In genomic region chr17:49789278-49789578, GRCh38 we compare ENCODE assay signal across 8 cellular contexts. TPM values are rescaled to one million over a fixed set of nuclear protein-coding genes. Genes with fewer than 3 reads are reported as not detected.
DNase-seq lines count a peak whose midpoint lies in the region; ATAC-seq and TF ChIP-seq lines count a peak whose summit lies in the region.

No MANE protein-coding gene starts in this region.

- peak overlapping the region; percentile 78 for H3K4me2 ChIP-seq in mesenchymal stem cell (ENCODE audit: low read length, poor library complexity, severe bottlenecking)

- H3K9me3 ChIP-seq in cardiac muscle cell (ENCODE audit: low read depth) (no peaks in the 10 kb centered on the region), mesenchymal stem cell (ENCODE audit: control insufficient read depth, low read length) (no peaks in the 10 kb centered on the region), upper lobe of left lung (no peaks in the 10 kb centered on the region)

- no peak overlapping the region for H3K14ac ChIP-seq in mesenchymal stem cell (ENCODE audit: low read length in 2 of 2)

- intact Hi-C loops in left ventricle myocardium superior (cut with micrococcal nuclease) = no loop called here

- ATAC-seq in left ventricle myocardium superior (no peak), upper lobe of left lung (ENCODE audit: low FRiP score in 2 of 2) (no peak)

- no peak overlapping the region for H4K8ac ChIP-seq in mesenchymal stem cell (ENCODE audit: low read length)

- H3K36me3 Mint-ChIP-seq in brain = peaks cover 44% of the 10 kb centered on the region

- H3K27ac Mint-ChIP-seq in brain = peak overlapping the region; percentile 48 to 100 (median 95)

- H3K9ac ChIP-seq in mesenchymal stem cell (ENCODE audit: low read length) = peak overlapping the region; percentile 76

- peaks cover 0 to 2% (median 0%) of the 10 kb centered on the region in 5 experiments for H3K9me3 Mint-ChIP-seq in brain

- TF ChIP-seq CTCF in cardiac muscle cell (IDR thresholded peaks at IDR 0.05; ENCODE audit: low read depth, low read length) = no peak
- no peak for TF ChIP-seq CTCF in brain (conservative IDR thresholded peaks at IDR 0.05)
- TF ChIP-seq CTCF in upper lobe of left lung (IDR thresholded peaks at IDR 0.05) = no peak

- no peak overlapping the region for H2AK5ac ChIP-seq in mesenchymal stem cell (ENCODE audit: low read length, severe bottlenecking)

- no peak overlapping the region for H2BK120ac ChIP-seq in mesenchymal stem cell (ENCODE audit: low read depth, low read length)

- H3K4me3 Mint-ChIP-seq in brain = peak overlapping the region; percentile 87 to 97 (median 94)

- H4K91ac ChIP-seq in mesenchymal stem cell (ENCODE audit: low read length) = no peak overlapping the region

- H2BK15ac ChIP-seq in mesenchymal stem cell (ENCODE audit: low read depth, poor library complexity, severe bottlenecking) = no peak overlapping the region

- no peak overlapping the region for H2AFZ ChIP-seq in mesenchymal stem cell (ENCODE audit: low read depth, low read length)

- no peak overlapping the region for H3K23ac ChIP-seq in mesenchymal stem cell (ENCODE audit: low read length in 2 of 2)

- H3K4me3 ChIP-seq in cardiac muscle cell = peak overlapping the region; percentile 36
- H3K4me3 ChIP-seq in mesenchymal stem cell (ENCODE audit: insufficient read depth in 1 of 2, low read depth in 1 of 2, low read length in 2 of 2) = peak overlapping the region; percentile 52 to 98
- H3K4me3 ChIP-seq in upper lobe of left lung = peak overlapping the region in 3 of 4 donors; percentile 82 to 97 (median 87)

- no peak overlapping the region for H2BK5ac ChIP-seq in mesenchymal stem cell (ENCODE audit: low read depth, low read length, poor library complexity, severe bottlenecking)

- H3K4ac ChIP-seq in mesenchymal stem cell (ENCODE audit: low read depth in 1 of 2, low read length in 2 of 2) = no peak overlapping the region

- no peak overlapping the region for H2BK12ac ChIP-seq in mesenchymal stem cell (ENCODE audit: low read length in 2 of 2)

- no peak for TF ChIP-seq EP300 in upper lobe of left lung (IDR thresholded peaks at IDR 0.05)

- H3K27me3 ChIP-seq in cardiac muscle cell (no peaks in the 10 kb centered on the region), mesenchymal stem cell (ENCODE audit: control insufficient read depth in 1 of 2, insufficient read depth in 1 of 2, low read length in 2 of 2) (no peaks in the 10 kb centered on the region), upper lobe of left lung (no peaks in the 10 kb centered on the region)

- H3K36me3 ChIP-seq in cardiac muscle cell = peaks cover 21% of the 10 kb centered on the region
- H3K36me3 ChIP-seq in mesenchymal stem cell (ENCODE audit: control insufficient read depth in 1 of 2, insufficient read depth in 2 of 2, low read depth in 1 of 2, low read length in 2 of 2) = peaks cover 16 to 36% of the 10 kb centered on the region in 2 experiments
- peaks cover 7 to 31% (median 21%) of the 10 kb centered on the region in 4 donors for H3K36me3 ChIP-seq in upper lobe of left lung

- H3K4me1 Mint-ChIP-seq in brain = peaks cover 65% of the 10 kb centered on the region

- H3K4me1 ChIP-seq in cardiac muscle cell (ENCODE audit: low read depth) = peaks cover 11% of the 10 kb centered on the region
- H3K4me1 ChIP-seq in mesenchymal stem cell (ENCODE audit: control insufficient read depth, insufficient read depth, low read depth, low read length) = peaks cover 4% of the 10 kb centered on the region
- H3K4me1 ChIP-seq in upper lobe of left lung = peaks cover 24 to 53% (median 32%) of the 10 kb centered on the region in 4 donors

- no peak for TF ChIP-seq POLR2A in upper lobe of left lung (IDR thresholded peaks at IDR 0.05)

- H3K27ac ChIP-seq in cardiac muscle cell = peak overlapping the region; percentile 8
- no peak overlapping the region for H3K27ac ChIP-seq in mesenchymal stem cell (ENCODE audit: low read length, poor library complexity, severe bottlenecking)
- H3K27ac ChIP-seq in upper lobe of left lung = peak overlapping the region; percentile 99 to 100 (median 100)

- no peak overlapping the region for H3K18ac ChIP-seq in mesenchymal stem cell (ENCODE audit: low read depth in 1 of 2, low read length in 2 of 2)

- DNase-seq in cardiac muscle cell (ENCODE audit: low read depth in 1 of 2, low spot score in 1 of 2) (no peak), left ventricle myocardium superior (no peak), mesenchymal stem cell (no peak), upper lobe of left lung (no peak), GM03348 (ENCODE audit: low spot score) (no peak), SW480 (ENCODE audit: low spot score) (no peak)
- DNase-seq in stimulated activated CD4-positive, alpha-beta T cell treated with anti-CD3 and anti-CD28 coated beads, Interleukin-4, amount 100 ng/mL, for 1 hour = no peak

- peaks cover 16% of the 10 kb centered on the region for H3K27me3 Mint-ChIP-seq in brain

- H3K79me1 ChIP-seq in mesenchymal stem cell (replicated peaks; ENCODE audit: low read length, poor library complexity, severe bottlenecking) = peaks cover 9% of the 10 kb centered on the region

- 13% methylated on average over 15 of the region's 15 CpGs for WGBS in mesenchymal stem cell
- whole genome bisulfite sequencing in upper lobe of left lung, 2 donors = 4 to 13% methylated on average over 12 to 15 of the region's 15 CpGs

RNA-seq across cellular contexts. Expression of gene KAT7, which starts 0.7 kb away (rescaled TPM):
- total RNA-seq in cardiac muscle cell = 31.3 and 33.1 TPM in 2 replicates
- polyA plus RNA-seq in cardiac muscle cell = 30.0 and 57.4 TPM in 2 replicates
- 52.8 TPM for total RNA-seq in left ventricle myocardium superior
- 85.3 TPM for polyA plus RNA-seq in brain (ENCODE audit: insufficient read depth, low read depth, low replicate concordance)
- 22.5 TPM for polyA plus RNA-seq in mesenchymal stem cell (2013, experiment 1 of 2)
- polyA plus RNA-seq in mesenchymal stem cell (2013, experiment 2 of 2) = 25.7 TPM
- 10 to 100 TPM; 30.1 to 57.4 (median 49.8) TPM for total RNA-seq in upper lobe of left lung

RNA-seq across cellular contexts. Expression of gene FAM117A, which starts 25.3 kb away (rescaled TPM):
- total RNA-seq in cardiac muscle cell = 19.2 and 30.9 TPM in 2 replicates
- polyA plus RNA-seq in cardiac muscle cell = 21.8 and 25.5 TPM in 2 replicates
- total RNA-seq in left ventricle myocardium superior = 11.2 TPM
- 13.0 TPM for polyA plus RNA-seq in brain (ENCODE audit: insufficient read depth, low read depth, low replicate concordance)
- polyA plus RNA-seq in mesenchymal stem cell (2013, experiment 1 of 2) = 6.0 TPM
- 6.5 TPM for polyA plus RNA-seq in mesenchymal stem cell (2013, experiment 2 of 2)
- 10 to 100 TPM; 15.1 to 22.0 (median 18.2) TPM for total RNA-seq in upper lobe of left lung

RNA-seq across cellular contexts. Expression of gene TAC4, which starts 58.6 kb away (rescaled TPM):
- total RNA-seq in cardiac muscle cell = not detected in 2 replicates
- polyA plus RNA-seq in cardiac muscle cell = 0.78 TPM in 1 of 2 replicates, not detected in the other
- not detected for total RNA-seq in left ventricle myocardium superior
- polyA plus RNA-seq in brain (ENCODE audit: insufficient read depth, low read depth, low replicate concordance) = not detected
- not detected for polyA plus RNA-seq in mesenchymal stem cell (2013, experiment 1 of 2)
- polyA plus RNA-seq in mesenchymal stem cell (2013, experiment 2 of 2) = not detected
- not detected for total RNA-seq in upper lobe of left lung

Comparison
In these comparisons a context has a peak if more than half of its experiments do, and no peak if none do; other contexts are left out.
1. H3K4me3 ChIP-seq: peak in every context shown above with its lines; median percentile 87 in upper lobe of left lung; 75 in mesenchymal stem cell; 36 in cardiac muscle cell.